Comparison of ENCODE assay signal across 25 cellular contexts in the genomic region with DNA sequence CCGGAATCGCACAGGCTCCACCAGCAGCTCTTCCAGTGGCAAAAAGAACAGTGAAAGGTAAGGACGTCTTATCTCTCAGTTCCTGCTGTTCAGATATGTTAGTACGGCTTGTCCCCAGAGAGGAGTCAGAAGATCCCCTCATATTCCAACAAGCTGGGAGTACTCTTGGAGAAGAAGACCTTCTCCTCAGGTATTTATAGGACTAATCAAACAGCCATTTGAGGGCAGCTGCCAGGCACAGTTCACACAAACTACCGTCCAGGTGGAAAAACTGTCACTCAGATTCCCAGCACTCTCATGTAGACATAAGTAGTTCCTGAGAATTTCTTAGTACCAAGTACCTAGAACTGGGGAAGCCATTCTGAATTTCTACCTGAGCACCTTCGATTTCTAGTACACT.
"Had no signal": no experiment of that assay in that cellular context is flagged by ENCODE, and none has a peak within 500 bp of the region (broad histone marks: within the 10 kb centered on the region; RNA-seq: fewer than 3 reads in every experiment).

No MANE protein-coding gene starts in this region.

- H3K27me3 ChIP-seq: ascending aorta, brain microvascular endothelial cell, dorsolateral prefrontal cortex, testis, upper lobe of left lung had no signal

- FAIRE-seq: frontal cortex had no signal

- DNase-seq: activated B cell treated with CpG ODN at 0.5 μM for 24 hours; activated CD4-positive, alpha-beta T cell treated with anti-CD3 and anti-CD28 coated beads for 36 hours; activated CD4-positive, alpha-beta T cell treated with anti-CD3 and anti-CD28 coated beads, Interleukin-2, amount 50 U/mL, for 4 hours; activated CD8-positive, alpha-beta memory T cell treated with anti-CD3 and anti-CD28 coated beads, Interleukin-2, amount 50 U/mL, for 4 hours; activated effector memory CD4-positive, alpha-beta T cell treated with anti-CD3 and anti-CD28 coated beads, Interleukin-2, amount 50 U/mL, for 16 hours; activated naive CD4-positive, alpha-beta T cell treated with anti-CD3 and anti-CD28 coated beads for 36 hours; activated naive CD8-positive, alpha-beta T cell treated with anti-CD3 and anti-CD28 coated beads for 36 hours; activated T-cell treated with anti-CD3 and anti-CD28 coated beads, Interleukin-2, amount 50 U/mL, for 1 hour; brain microvascular endothelial cell; dorsolateral prefrontal cortex; effector memory CD4-positive, alpha-beta T cell; islet precursor cell; naive B cell; right cardiac atrium; stimulated activated CD4-positive, alpha-beta T cell treated with anti-CD3 and anti-CD28 coated beads, Interleukin-4, amount 100 ng/mL, for 1 hour; stimulated activated naive CD8-positive, alpha-beta T cell treated with anti-CD3 and anti-CD28 coated beads, Interleukin-15, Interleukin-2, amounts not matched to agents 100 U/mL and 50 U/mL, for 24 hours; T-helper 1 cell; testis; upper lobe of left lung had no signal

- H3K4me1 ChIP-seq: testis, upper lobe of left lung had no signal

- H3K9me3 Mint-ChIP-seq: activated naive CD4-positive, alpha-beta T cell treated with anti-CD3 and anti-CD28 coated beads for 36 hours; activated naive CD8-positive, alpha-beta T cell treated with anti-CD3 and anti-CD28 coated beads for 36 hours; activated T-helper 1 cell treated with anti-CD3 and anti-CD28 coated beads, Interleukin-12 subunit alpha, Interleukin-12 subunit beta, Interleukin-2, Interleukin-4 antibody, amounts not matched to agents 30 ng/mL and 10 ng/mL and 1 ng/mL, durations not matched to agents 14 hours and 24 hours and 36 hours; mesothelial cell of epicardium; T-helper 2 cell treated with Interferon-gamma antibody and Interleukin-4, amounts not matched to agents 5 μg/mL and 100 μg/mL, for 36 hours had no signal

- H3K27ac ChIP-seq: brain microvascular endothelial cell, coronary artery, testis, upper lobe of left lung had no signal

- H3K4me3 Mint-ChIP-seq: activated B cell treated with CpG ODN at 0.5 μM for 24 hours; activated CD4-positive, alpha-beta T cell treated with anti-CD3 and anti-CD28 coated beads for 36 hours; activated naive CD4-positive, alpha-beta T cell treated with anti-CD3 and anti-CD28 coated beads for 36 hours; activated naive CD8-positive, alpha-beta T cell treated with anti-CD3 and anti-CD28 coated beads for 36 hours; activated T-helper 1 cell treated with anti-CD3 and anti-CD28 coated beads, Interleukin-12 subunit alpha, Interleukin-12 subunit beta, Interleukin-2, Interleukin-4 antibody, amounts not matched to agents 30 ng/mL and 10 ng/mL and 1 ng/mL, durations not matched to agents 14 hours and 24 hours and 36 hours; mesothelial cell of epicardium; naive B cell; T-helper 2 cell treated with Interferon-gamma antibody and Interleukin-4, amounts not matched to agents 5 μg/mL and 100 μg/mL, for 36 hours had no signal

- H3K9me3 ChIP-seq: ascending aorta, testis, upper lobe of left lung had no signal

- H3K4me3 ChIP-seq: ascending aorta, coronary artery, dorsolateral prefrontal cortex, testis, upper lobe of left lung had no signal

- H3K4me1 Mint-ChIP-seq: activated B cell treated with CpG ODN at 0.5 μM for 24 hours; activated CD4-positive, alpha-beta T cell treated with anti-CD3 and anti-CD28 coated beads for 36 hours; activated naive CD8-positive, alpha-beta T cell treated with anti-CD3 and anti-CD28 coated beads for 36 hours; naive B cell had no signal

- H3K36me3 Mint-ChIP-seq: activated naive CD8-positive, alpha-beta T cell treated with anti-CD3 and anti-CD28 coated beads for 36 hours; mesothelial cell of epicardium; naive B cell had no signal

- ATAC-seq: activated CD4-positive, alpha-beta T cell treated with anti-CD3 and anti-CD28 coated beads for 36 hours; stimulated activated naive CD8-positive, alpha-beta T cell treated with anti-CD3 and anti-CD28 coated beads, Interleukin-15, Interleukin-2, amounts not matched to agents 100 U/mL and 50 U/mL, for 24 hours had no signal

- H3K27ac Mint-ChIP-seq: activated B cell treated with CpG ODN at 0.5 μM for 24 hours; activated CD4-positive, alpha-beta T cell treated with anti-CD3 and anti-CD28 coated beads for 36 hours; activated naive CD4-positive, alpha-beta T cell treated with anti-CD3 and anti-CD28 coated beads for 36 hours; activated naive CD8-positive, alpha-beta T cell treated with anti-CD3 and anti-CD28 coated beads for 36 hours; activated T-helper 1 cell treated with anti-CD3 and anti-CD28 coated beads, Interleukin-12 subunit alpha, Interleukin-12 subunit beta, Interleukin-2, Interleukin-4 antibody, amounts not matched to agents 30 ng/mL and 10 ng/mL and 1 ng/mL, durations not matched to agents 14 hours and 24 hours and 36 hours; naive B cell; T-helper 2 cell treated with Interferon-gamma antibody and Interleukin-4, amounts not matched to agents 5 μg/mL and 100 μg/mL, for 36 hours had no signal

- H3K36me3 ChIP-seq: ascending aorta, brain microvascular endothelial cell, upper lobe of left lung had no signal
